ENCODE assay signal across 17 cellular contexts in the genomic region with DNA sequence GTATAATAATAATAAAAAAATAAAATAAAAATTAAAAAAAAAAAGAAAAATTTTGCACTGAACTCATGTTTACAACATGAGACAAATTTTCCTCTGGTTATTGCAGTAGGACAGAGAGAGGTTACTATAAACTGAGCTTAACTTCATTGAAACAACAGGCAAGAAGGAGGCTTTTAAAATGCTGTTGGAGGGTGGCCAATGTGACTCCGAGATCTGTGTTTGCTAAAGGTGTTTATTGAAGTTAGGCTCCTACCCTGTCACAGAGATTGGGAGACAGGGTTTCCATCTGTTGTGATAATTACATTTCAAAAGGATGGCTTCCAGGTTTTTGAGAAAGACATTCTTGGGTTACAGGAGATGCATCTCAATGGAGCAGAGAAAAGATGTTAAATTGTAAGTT.
DNase-seq lines count a peak whose midpoint lies in the region; ATAC-seq, FAIRE-seq and TF ChIP-seq lines count a peak whose summit lies in the region.
"Had no signal": no experiment of that assay in that cellular context is flagged by ENCODE, and none has a peak within 500 bp of the region (broad histone marks: within the 10 kb centered on the region; RNA-seq: fewer than 3 reads in every experiment).

No MANE protein-coding gene starts in this region.

- H3K4me1 ChIP-seq in prostate gland (replicated peaks) = no peaks in the 10 kb centered on the region
- no peaks in the 10 kb centered on the region for H3K4me1 ChIP-seq in suprapubic skin
- H3K4me1 ChIP-seq in HepG2 (ENCODE audit: insufficient read depth, low read length) = no peaks in the 10 kb centered on the region
- H3K4me1 ChIP-seq: A549, SJSA1 had no signal

- BruUV-seq in HepG2 (replicated peaks; lab: Mats Ljungman, UMichigan) = no TSS peak

- H3K27me3 ChIP-seq in prostate gland (replicated peaks; ENCODE audit: insufficient read depth) = no peaks in the 10 kb centered on the region
- no peaks in the 10 kb centered on the region for H3K27me3 ChIP-seq in suprapubic skin
- H3K27me3 ChIP-seq in HepG2 (ENCODE audit: control insufficient read depth in 1 of 2, insufficient read depth in 2 of 2, low read length in 2 of 2) = no peaks in the 10 kb centered on the region
- H3K27me3 ChIP-seq: SJSA1 had no signal

- intact Hi-C loops in prostate gland (cut with DNase I) = no loop called here
- intact Hi-C loops in HepG2 (cut with micrococcal nuclease; ENCODE audit: unreplicated experiment) = no loop called here

- ATAC-seq in HepG2 = no peak
- ATAC-seq: A549, Panc1 had no signal

- no peak for TF ChIP-seq RAD21 in HepG2 (CRISPR knock-in tag; IDR thresholded peaks at IDR 0.05)

- H2AFZ ChIP-seq in HepG2 (ENCODE audit: low read length) = no peak overlapping the region

- TF ChIP-seq EP300 in suprapubic skin (IDR thresholded peaks at IDR 0.05) = no peak
- TF ChIP-seq EP300 in HepG2 (IDR thresholded peaks at IDR 0.05; ENCODE audit: low read depth in 2 of 2, low read length in 2 of 2) = no peak
- TF ChIP-seq EP300 in HepG2 (CRISPR knock-in tag; IDR thresholded peaks at IDR 0.05; ENCODE audit: borderline replicate concordance) = no peak

- no peak overlapping the region for H3K4me2 ChIP-seq in HepG2 (ENCODE audit: low read depth, low read length)
- H3K4me2 ChIP-seq: A549 had no signal

- H3K9ac ChIP-seq in HepG2 (ENCODE audit: insufficient read depth, low read depth, low read length) = no peak overlapping the region

- CTCF ChIA-PET in HepG2 (lab: Yijun Ruan, JAX; ENCODE audit: low intra/inter-chr PET ratio, low total read pairs) = no interaction called here

- TF ChIP-seq CTCF in prostate gland (IDR thresholded peaks at IDR 0.05) = no peak
- TF ChIP-seq CTCF in suprapubic skin (IDR thresholded peaks at IDR 0.05) = no peak
- TF ChIP-seq CTCF in HepG2 (CRISPR knock-in tag; IDR thresholded peaks at IDR 0.05) = no peak

- DNase-seq in NCI-H2081 (lab: John Stamatoyannopoulos, UW) (peak; percentile 2 to 20), NCI-H2081 treated with DMSO at 0.1 percent for 48 hours (lab: John Stamatoyannopoulos, UW) (no peak), HT-29 (ENCODE audit: low spot score) (peak; percentile 37), NCI-H69 (lab: John Stamatoyannopoulos, UW) (peak; percentile 85), prostate gland (ENCODE audit: low spot score) (peak; percentile 45), suprapubic skin (ENCODE audit: low spot score in 2 of 2) (no peak), HepG2 (ENCODE audit: low spot score) (no peak)
- DNase-seq: Calu3; CD4-positive, alpha-beta T cell; DMS79 treated with DMSO at 0.1 percent for 48 hours; KG1; NCI-H1436; NCI-H1930 had no signal

- TF ChIP-seq POLR2A in prostate gland (IDR thresholded peaks at IDR 0.05) (no peak), suprapubic skin (IDR thresholded peaks at IDR 0.05) (no peak), HepG2 (IDR thresholded peaks at IDR 0.05; ENCODE audit: insufficient read depth in 1 of 2, low read depth in 2 of 2, low read length in 2 of 2) (no peak)

- 10% methylated on average over 1 of the region's 1 CpG for WGBS in prostate gland
- WGBS in suprapubic skin = 74% methylated on average over 1 of the region's 1 CpG
- WGBS in HepG2 (ENCODE audit: low lambda C conversion rate) = 0% methylated on average over 1 of the region's 1 CpG

- H3K9me3 ChIP-seq in prostate gland (no peaks in the 10 kb centered on the region), suprapubic skin (no peaks in the 10 kb centered on the region), HepG2 (ENCODE audit: low read length) (peaks cover 13% of the 10 kb centered on the region; the same call in 1 of the 2 replicates)
- H3K9me3 ChIP-seq: A549, SJSA1 had no signal

- H3K4me3 ChIP-seq in prostate gland (no peak overlapping the region), suprapubic skin (no peak overlapping the region), HepG2 (replicated peaks in 1 of 3; ENCODE audit: insufficient read depth in 1 of 3, low read depth in 2 of 3, low read length in 3 of 3) (no peak overlapping the region)
- H3K4me3 ChIP-seq: A549, SJSA1 had no signal

- H3K27ac ChIP-seq in prostate gland = no peak overlapping the region
- H3K27ac ChIP-seq in suprapubic skin = no peak overlapping the region
- H3K27ac ChIP-seq in HepG2 (ENCODE audit: extremely low read length, insufficient read depth, low read length) = no peak overlapping the region
- H3K27ac ChIP-seq: A549, SJSA1 had no signal

- in situ Hi-C loops in HepG2 (cut with HindIII; ENCODE audit: extremely low pct_ligation_motif_present, low pct_unique_long_range_greater_than_20kb) = no loop called here

- FAIRE-seq in HepG2 (lab: Jason Lieb, UNC) = no peak
- FAIRE-seq: A549, H54 had no signal

- H4K20me1 ChIP-seq in HepG2 (ENCODE audit: insufficient read depth, low read length) = no peaks in the 10 kb centered on the region

- POLR2A ChIA-PET in HepG2 (lab: Yijun Ruan, JAX) = no interaction called here

- no peaks in the 10 kb centered on the region for H3K79me2 ChIP-seq in HepG2 (ENCODE audit: insufficient read depth, low read length)

- H3K36me3 ChIP-seq in prostate gland = no peaks in the 10 kb centered on the region
- no peaks in the 10 kb centered on the region for H3K36me3 ChIP-seq in suprapubic skin
- H3K36me3 ChIP-seq in HepG2 (replicated peaks in 1 of 2; ENCODE audit: control insufficient read depth in 1 of 2, insufficient read depth in 2 of 2, low read length in 2 of 2) = no peaks in the 10 kb centered on the region
- H3K36me3 ChIP-seq: SJSA1 had no signal

TF ChIP-seq in HepG2, 621 proteins besides CTCF, POLR2A, EP300 and RAD21:
- no peak for TF ChIP-seq PLRG1 (conservative IDR thresholded peaks at IDR 0.05)
- no peak for TF ChIP-seq ZNF879 (CRISPR knock-in tag; IDR thresholded peaks at IDR 0.05)
- no peak for TF ChIP-seq ZSCAN30 (CRISPR knock-in tag; IDR thresholded peaks at IDR 0.05)
- TF ChIP-seq, protein P1, sequence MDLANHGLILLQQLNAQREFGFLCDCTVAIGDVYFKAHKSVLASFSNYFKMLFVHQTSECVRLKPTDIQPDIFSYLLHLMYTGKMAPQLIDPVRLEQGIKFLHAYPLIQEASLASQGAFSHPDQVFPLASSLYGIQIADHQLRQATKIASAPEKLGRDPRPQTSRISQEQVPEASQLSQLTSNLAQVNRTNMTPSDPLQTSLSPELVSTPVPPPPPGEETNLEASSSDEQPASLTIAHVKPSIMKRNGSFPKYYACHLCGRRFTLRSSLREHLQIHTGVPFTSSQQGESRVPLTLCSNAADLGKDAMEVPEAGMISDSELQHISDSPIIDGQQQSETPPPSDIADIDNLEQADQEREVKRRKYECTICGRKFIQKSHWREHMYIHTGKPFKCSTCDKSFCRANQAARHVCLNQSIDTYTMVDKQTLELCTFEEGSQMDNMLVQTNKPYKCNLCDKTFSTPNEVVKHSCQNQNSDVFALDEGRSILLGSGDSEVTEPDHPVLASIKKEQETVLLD (CRISPR knock-in tag; IDR thresholded peaks at IDR 0.05; ENCODE audit: low read depth) = no peak
- TF ChIP-seq NFRKB (IDR thresholded peaks at IDR 0.05) = no peak
- TF ChIP-seq NR1H2 (CRISPR knock-in tag; IDR thresholded peaks at IDR 0.05; ENCODE audit: borderline replicate concordance, low read depth) = no peak

Comparison
In these comparisons a context has a peak if more than half of its experiments do, and no peak if none do; other contexts are left out.
1. DNase-seq: peak in NCI-H2081 (2 of 2), HT-29 (single experiment), NCI-H69 (single experiment) and prostate gland (single experiment); none in NCI-H2081 treated with DMSO at 0.1 percent for 48 hours (single experiment), suprapubic skin (0 of 2) and HepG2 (single experiment).